ENCODE assay signal across 1 cellular context in genomic region chr6:67854098-67854497, GRCh38.
TF ChIP-seq lines count a peak whose summit lies in the region.

No MANE protein-coding gene starts in this region.

TF ChIP-seq in K562, 482 proteins besides CTCF, POLR2A, EP300 and RAD21 (continued from another document):
- no peak for TF ChIP-seq ZNF407 (IDR thresholded peaks at IDR 0.05; ENCODE audit: low read depth)
TF ChIP-seq in K562: peak in this region for 0.
